Comparison of ENCODE assay signal across 9 cellular contexts in genomic region chr1:200739499-200740290, GRCh38. TPM values are rescaled to one million over a fixed set of nuclear protein-coding genes. Genes with fewer than 3 reads are reported as not detected.
DNase-seq lines count a peak whose midpoint lies in the region; ATAC-seq, FAIRE-seq and TF ChIP-seq lines count a peak whose summit lies in the region.
"Had no signal": no experiment of that assay in that cellular context is flagged by ENCODE, and none has a peak within 500 bp of the region (broad histone marks: within the 10 kb centered on the region; RNA-seq: fewer than 3 reads in every experiment).

No MANE protein-coding gene starts in this region.

- peaks cover 18% of the 10 kb centered on the region for H3K27me3 Mint-ChIP-seq in stimulated activated memory B cell treated with anti-CD40 and anti-IgM and Interleukin-4, amounts not matched to agents 10 μg/mL and 1 μg/mL and 100 μg/mL, for 72 hours

- ATAC-seq in GM21737 (IDR thresholded peaks at IDR 0.05; ENCODE audit: unreplicated experiment) (peak; percentile 40), GM19455 (IDR thresholded peaks at IDR 0.05; ENCODE audit: unreplicated experiment) (no peak)
- ATAC-seq in stimulated activated memory B cell treated with anti-CD40 and anti-IgM and Interleukin-4, amounts not matched to agents 10 μg/mL and 1 μg/mL and 100 μg/mL, for 72 hours: peak; percentile 34

- no peaks in the 10 kb centered on the region for H3K27me3 ChIP-seq in MG63
- no peaks in the 10 kb centered on the region for H3K27me3 ChIP-seq in breast epithelium
- H3K27me3 ChIP-seq in kidney epithelial cell (ENCODE audit: control insufficient read depth, insufficient read depth, low read length): no peaks in the 10 kb centered on the region

- DNase-seq in MG63 (peak; percentile 82), breast epithelium (ENCODE audit: low spot score in 2 of 2) (peak; percentile 51 to 79), kidney epithelial cell (ENCODE audit: low read depth) (no peak), frontal cortex (ENCODE audit: low spot score in 2 of 2) (no peak)

- H3K4me1 Mint-ChIP-seq in stimulated activated memory B cell treated with anti-CD40 and anti-IgM and Interleukin-4, amounts not matched to agents 10 μg/mL and 1 μg/mL and 100 μg/mL, for 72 hours: peaks cover 21% of the 10 kb centered on the region

- H3K4me3 Mint-ChIP-seq in stimulated activated memory B cell treated with anti-CD40 and anti-IgM and Interleukin-4, amounts not matched to agents 10 μg/mL and 1 μg/mL and 100 μg/mL, for 72 hours: peak overlapping the region; percentile 93

- no peak for TF ChIP-seq POLR2A in breast epithelium (IDR thresholded peaks at IDR 0.05)

- H3K4me3 ChIP-seq in MG63: peak overlapping the region; percentile 91
- H3K4me3 ChIP-seq in breast epithelium: peak overlapping the region; percentile 91 to 93 (median 92)
- H3K4me3 ChIP-seq in kidney epithelial cell (ENCODE audit: low read depth, low read length): peak overlapping the region; percentile 100

- no peak for FAIRE-seq in frontal cortex (lab: Jason Lieb, UNC)
- FAIRE-seq: colon had no signal

- H3K36me3 Mint-ChIP-seq in stimulated activated memory B cell treated with anti-CD40 and anti-IgM and Interleukin-4, amounts not matched to agents 10 μg/mL and 1 μg/mL and 100 μg/mL, for 72 hours: no peaks in the 10 kb centered on the region

- TF ChIP-seq CTCF in breast epithelium (IDR thresholded peaks at IDR 0.05) (no peak), kidney epithelial cell (IDR thresholded peaks at IDR 0.05; ENCODE audit: insufficient read depth, low read length, poor library complexity, severe bottlenecking) (no peak)

- H3K4me1 ChIP-seq in ES-I3 (ENCODE audit: insufficient read depth, low read length) (0 out of 2 replicates have a peak, but pooled peaks cover 3% of the 10 kb centered on the region), breast epithelium (no peaks in the 10 kb centered on the region)

- H3K27ac Mint-ChIP-seq in stimulated activated memory B cell treated with anti-CD40 and anti-IgM and Interleukin-4, amounts not matched to agents 10 μg/mL and 1 μg/mL and 100 μg/mL, for 72 hours: no peak overlapping the region

- H3K9me3 ChIP-seq in ES-I3 (ENCODE audit: control insufficient read depth, insufficient read depth, low read length) (no peaks in the 10 kb centered on the region), MG63 (no peaks in the 10 kb centered on the region), breast epithelium (no peaks in the 10 kb centered on the region)

- peak overlapping the region; percentile 100 for H3K27ac ChIP-seq in breast epithelium

- intact Hi-C loops in breast epithelium (cut with DNase I; ENCODE audit: low total_unique reads): no loop called here

- H3K9me3 Mint-ChIP-seq in stimulated activated memory B cell treated with anti-CD40 and anti-IgM and Interleukin-4, amounts not matched to agents 10 μg/mL and 1 μg/mL and 100 μg/mL, for 72 hours: no peaks in the 10 kb centered on the region

- H3K36me3 ChIP-seq in ES-I3 (ENCODE audit: insufficient read depth, low read length) (no peaks in the 10 kb centered on the region), MG63 (peaks cover 21% of the 10 kb centered on the region), breast epithelium (no peaks in the 10 kb centered on the region), kidney epithelial cell (ENCODE audit: control insufficient read depth, insufficient read depth, low read length) (no peaks in the 10 kb centered on the region)

- H3K9ac ChIP-seq in ES-I3 (ENCODE audit: low read depth, low read length): peak overlapping the region; percentile 98

RNA-seq across cellular contexts. Expression of gene CAMSAP2, which starts 1.0 kb away (rescaled TPM):
- 24.3 and 33.6 TPM in 2 replicates for total RNA-seq in MG63 (2014; rRNA removed; shearing (Covaris generic); ENCODE audit: low replicate concordance)
- total RNA-seq in breast epithelium: 10 to 100 TPM; 36.4 to 42.4 (median 38.6) TPM
- total RNA-seq in kidney epithelial cell: 31.9 TPM in 2 replicates
- total RNA-seq in frontal cortex: 117 TPM

Comparison
In these comparisons a context has a peak if more than half of its experiments do, and no peak if none do; other contexts are left out.
1. DNase-seq: peak in MG63 (single experiment) and breast epithelium (2 of 2); none in kidney epithelial cell (single experiment) and frontal cortex (0 of 2).
2. Peak in every context shown above with its lines, with median percentiles within 50 percentile points of each other: H3K4me3 ChIP-seq.